Comparison of ENCODE assay signal across 1 cellular context in the genomic region with DNA sequence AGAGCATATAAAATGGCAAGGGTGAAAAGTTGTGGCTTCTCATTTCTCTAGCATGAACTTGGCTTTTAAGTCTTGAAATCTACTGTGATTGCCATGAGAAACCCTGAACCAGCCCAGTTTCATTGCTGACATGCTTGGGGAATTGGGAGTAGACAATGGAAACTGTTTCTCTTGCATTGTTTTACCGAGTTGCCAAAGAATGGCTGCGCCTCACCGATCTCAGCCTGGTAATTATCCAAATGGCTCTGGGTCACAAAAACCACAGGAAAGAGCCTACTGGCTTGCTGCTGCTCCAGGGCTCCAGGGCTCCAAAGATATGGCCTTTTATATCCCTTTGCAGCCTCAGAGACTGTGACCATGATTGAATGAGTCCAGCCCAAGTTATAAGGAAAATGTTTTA.
TF ChIP-seq lines count a peak whose summit lies in the region.

No MANE protein-coding gene starts in this region.

TF ChIP-seq in WTC11, 78 proteins besides CTCF, POLR2A, EP300 and RAD21 (continued from another document):
- TF ChIP-seq, protein P1, sequence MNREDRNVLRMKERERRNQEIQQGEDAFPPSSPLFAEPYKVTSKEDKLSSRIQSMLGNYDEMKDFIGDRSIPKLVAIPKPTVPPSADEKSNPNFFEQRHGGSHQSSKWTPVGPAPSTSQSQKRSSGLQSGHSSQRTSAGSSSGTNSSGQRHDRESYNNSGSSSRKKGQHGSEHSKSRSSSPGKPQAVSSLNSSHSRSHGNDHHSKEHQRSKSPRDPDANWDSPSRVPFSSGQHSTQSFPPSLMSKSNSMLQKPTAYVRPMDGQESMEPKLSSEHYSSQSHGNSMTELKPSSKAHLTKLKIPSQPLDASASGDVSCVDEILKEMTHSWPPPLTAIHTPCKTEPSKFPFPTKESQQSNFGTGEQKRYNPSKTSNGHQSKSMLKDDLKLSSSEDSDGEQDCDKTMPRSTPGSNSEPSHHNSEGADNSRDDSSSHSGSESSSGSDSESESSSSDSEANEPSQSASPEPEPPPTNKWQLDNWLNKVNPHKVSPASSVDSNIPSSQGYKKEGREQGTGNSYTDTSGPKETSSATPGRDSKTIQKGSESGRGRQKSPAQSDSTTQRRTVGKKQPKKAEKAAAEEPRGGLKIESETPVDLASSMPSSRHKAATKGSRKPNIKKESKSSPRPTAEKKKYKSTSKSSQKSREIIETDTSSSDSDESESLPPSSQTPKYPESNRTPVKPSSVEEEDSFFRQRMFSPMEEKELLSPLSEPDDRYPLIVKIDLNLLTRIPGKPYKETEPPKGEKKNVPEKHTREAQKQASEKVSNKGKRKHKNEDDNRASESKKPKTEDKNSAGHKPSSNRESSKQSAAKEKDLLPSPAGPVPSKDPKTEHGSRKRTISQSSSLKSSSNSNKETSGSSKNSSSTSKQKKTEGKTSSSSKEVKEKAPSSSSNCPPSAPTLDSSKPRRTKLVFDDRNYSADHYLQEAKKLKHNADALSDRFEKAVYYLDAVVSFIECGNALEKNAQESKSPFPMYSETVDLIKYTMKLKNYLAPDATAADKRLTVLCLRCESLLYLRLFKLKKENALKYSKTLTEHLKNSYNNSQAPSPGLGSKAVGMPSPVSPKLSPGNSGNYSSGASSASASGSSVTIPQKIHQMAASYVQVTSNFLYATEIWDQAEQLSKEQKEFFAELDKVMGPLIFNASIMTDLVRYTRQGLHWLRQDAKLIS (CRISPR knock-in tag; IDR thresholded peaks at IDR 0.05; ENCODE audit: borderline replicate concordance), result no peak
- no peak for TF ChIP-seq PRRX2 (CRISPR knock-in tag; IDR thresholded peaks at IDR 0.05)
- TF ChIP-seq, protein P2, sequence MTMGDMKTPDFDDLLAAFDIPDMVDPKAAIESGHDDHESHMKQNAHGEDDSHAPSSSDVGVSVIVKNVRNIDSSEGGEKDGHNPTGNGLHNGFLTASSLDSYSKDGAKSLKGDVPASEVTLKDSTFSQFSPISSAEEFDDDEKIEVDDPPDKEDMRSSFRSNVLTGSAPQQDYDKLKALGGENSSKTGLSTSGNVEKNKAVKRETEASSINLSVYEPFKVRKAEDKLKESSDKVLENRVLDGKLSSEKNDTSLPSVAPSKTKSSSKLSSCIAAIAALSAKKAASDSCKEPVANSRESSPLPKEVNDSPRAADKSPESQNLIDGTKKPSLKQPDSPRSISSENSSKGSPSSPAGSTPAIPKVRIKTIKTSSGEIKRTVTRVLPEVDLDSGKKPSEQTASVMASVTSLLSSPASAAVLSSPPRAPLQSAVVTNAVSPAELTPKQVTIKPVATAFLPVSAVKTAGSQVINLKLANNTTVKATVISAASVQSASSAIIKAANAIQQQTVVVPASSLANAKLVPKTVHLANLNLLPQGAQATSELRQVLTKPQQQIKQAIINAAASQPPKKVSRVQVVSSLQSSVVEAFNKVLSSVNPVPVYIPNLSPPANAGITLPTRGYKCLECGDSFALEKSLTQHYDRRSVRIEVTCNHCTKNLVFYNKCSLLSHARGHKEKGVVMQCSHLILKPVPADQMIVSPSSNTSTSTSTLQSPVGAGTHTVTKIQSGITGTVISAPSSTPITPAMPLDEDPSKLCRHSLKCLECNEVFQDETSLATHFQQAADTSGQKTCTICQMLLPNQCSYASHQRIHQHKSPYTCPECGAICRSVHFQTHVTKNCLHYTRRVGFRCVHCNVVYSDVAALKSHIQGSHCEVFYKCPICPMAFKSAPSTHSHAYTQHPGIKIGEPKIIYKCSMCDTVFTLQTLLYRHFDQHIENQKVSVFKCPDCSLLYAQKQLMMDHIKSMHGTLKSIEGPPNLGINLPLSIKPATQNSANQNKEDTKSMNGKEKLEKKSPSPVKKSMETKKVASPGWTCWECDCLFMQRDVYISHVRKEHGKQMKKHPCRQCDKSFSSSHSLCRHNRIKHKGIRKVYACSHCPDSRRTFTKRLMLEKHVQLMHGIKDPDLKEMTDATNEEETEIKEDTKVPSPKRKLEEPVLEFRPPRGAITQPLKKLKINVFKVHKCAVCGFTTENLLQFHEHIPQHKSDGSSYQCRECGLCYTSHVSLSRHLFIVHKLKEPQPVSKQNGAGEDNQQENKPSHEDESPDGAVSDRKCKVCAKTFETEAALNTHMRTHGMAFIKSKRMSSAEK (CRISPR knock-in tag; IDR thresholded peaks at IDR 0.05; ENCODE audit: borderline replicate concordance), result no peak
- TF ChIP-seq FOXK1 (CRISPR knock-in tag; IDR thresholded peaks at IDR 0.05), result no peak
- no peak for TF ChIP-seq ESRRA (CRISPR knock-in tag; IDR thresholded peaks at IDR 0.05; ENCODE audit: borderline replicate concordance)
- TF ChIP-seq TEAD4 (CRISPR knock-in tag; IDR thresholded peaks at IDR 0.05), result no peak
- TF ChIP-seq ZBTB43 (CRISPR knock-in tag; IDR thresholded peaks at IDR 0.05), result no peak
- no peak for TF ChIP-seq ZNF671 (CRISPR knock-in tag; IDR thresholded peaks at IDR 0.05)
